2 cellular contexts compared by ENCODE assay signal in genomic region chr7:36987363-36987724, GRCh38.
TF ChIP-seq lines count a peak whose summit lies in the region.

No MANE protein-coding gene starts in this region.

TF ChIP-seq in H1, 55 proteins besides CTCF, POLR2A, EP300 and RAD21:
- no peak for TF ChIP-seq ASH2L (IDR thresholded peaks at IDR 0.05; ENCODE audit: low read length)
- no peak for TF ChIP-seq ZNF274 (IDR thresholded peaks at IDR 0.05; ENCODE audit: borderline replicate concordance, extremely low read depth, low read length)
- TF ChIP-seq ATF2 (IDR thresholded peaks at IDR 0.05; ENCODE audit: low read length): no peak
- TF ChIP-seq CBX5 (IDR thresholded peaks at IDR 0.05; ENCODE audit: low read depth, low read length): no peak
- no peak for TF ChIP-seq SP4 (IDR thresholded peaks at IDR 0.05; ENCODE audit: low read length)
- no peak for TF ChIP-seq EGR1 (IDR thresholded peaks at IDR 0.05; ENCODE audit: borderline replicate concordance, low read depth, low read length)
- TF ChIP-seq KDM5A (IDR thresholded peaks at IDR 0.05; ENCODE audit: low read length): no peak
- no peak for TF ChIP-seq CTBP2 (IDR thresholded peaks at IDR 0.05; ENCODE audit: borderline replicate concordance, insufficient read depth, insufficient read length, low read length)
- TF ChIP-seq SIN3A (conservative IDR thresholded peaks at IDR 0.05 in 1 of 2, IDR thresholded peaks at IDR 0.05 in 1 of 2; ENCODE audit: low read depth in 1 of 2, low read length in 2 of 2): no peak
- TF ChIP-seq CHD7 (IDR thresholded peaks at IDR 0.05; ENCODE audit: insufficient replicate concordance, low read length): no peak
- TF ChIP-seq SRF (IDR thresholded peaks at IDR 0.05; ENCODE audit: low read depth, low read length): no peak
- no peak for TF ChIP-seq SP1 (IDR thresholded peaks at IDR 0.05; ENCODE audit: low read depth, low read length)
- no peak for TF ChIP-seq YY1 (IDR thresholded peaks at IDR 0.05; ENCODE audit: low read depth, low read length)
- TF ChIP-seq NANOG (IDR thresholded peaks at IDR 0.05; ENCODE audit: insufficient read depth, low read depth, low read length, poor library complexity, severe bottlenecking): no peak
- no peak for TF ChIP-seq RXRA (IDR thresholded peaks at IDR 0.05; ENCODE audit: insufficient read depth, low read depth, low read length)
- no peak for TF ChIP-seq NRF1 (IDR thresholded peaks at IDR 0.05; ENCODE audit: low read depth, low read length)
- TF ChIP-seq BRCA1 (IDR thresholded peaks at IDR 0.05; ENCODE audit: low read depth, low read length): no peak
- no peak for TF ChIP-seq RBBP5 (IDR thresholded peaks at IDR 0.05; ENCODE audit: borderline replicate concordance, low read depth, low read length)

TF ChIP-seq in SK-N-SH, 30 proteins besides CTCF, POLR2A, EP300 and RAD21:
- TF ChIP-seq POLR2AphosphoS5 (IDR thresholded peaks at IDR 0.05; ENCODE audit: low read depth, low read length) (no peak), FOXM1 (IDR thresholded peaks at IDR 0.05; ENCODE audit: low read depth) (no peak), SIN3A (IDR thresholded peaks at IDR 0.05; ENCODE audit: borderline replicate concordance, low read depth, low read length) (no peak), GABPA (IDR thresholded peaks at IDR 0.05; ENCODE audit: low read depth) (no peak), CHD2 (IDR thresholded peaks at IDR 0.05; ENCODE audit: low read length, partially characterized antibody) (no peak), USF2 (IDR thresholded peaks at IDR 0.05; ENCODE audit: borderline replicate concordance, low read depth, low read length) (no peak), USF1 (IDR thresholded peaks at IDR 0.05; ENCODE audit: borderline replicate concordance, low read depth) (no peak), NRF1 (IDR thresholded peaks at IDR 0.05; ENCODE audit: low read depth, low read length) (no peak), REST (IDR thresholded peaks at IDR 0.05; ENCODE audit: low read depth, low read length) (no peak), JUND (IDR thresholded peaks at IDR 0.05) (no peak), NFIC (IDR thresholded peaks at IDR 0.05; ENCODE audit: borderline replicate concordance) (no peak), FOSL2 (IDR thresholded peaks at IDR 0.05; ENCODE audit: borderline replicate concordance, low read depth) (no peak), ZBTB33 (IDR thresholded peaks at IDR 0.05; ENCODE audit: borderline replicate concordance, low read depth) (no peak), GATA2 (CRISPR knock-in tag; IDR thresholded peaks at IDR 0.05) (no peak), RXRA (IDR thresholded peaks at IDR 0.05; ENCODE audit: borderline replicate concordance, low read depth) (no peak)
